8 cellular contexts compared by ENCODE assay signal in the genomic region with DNA sequence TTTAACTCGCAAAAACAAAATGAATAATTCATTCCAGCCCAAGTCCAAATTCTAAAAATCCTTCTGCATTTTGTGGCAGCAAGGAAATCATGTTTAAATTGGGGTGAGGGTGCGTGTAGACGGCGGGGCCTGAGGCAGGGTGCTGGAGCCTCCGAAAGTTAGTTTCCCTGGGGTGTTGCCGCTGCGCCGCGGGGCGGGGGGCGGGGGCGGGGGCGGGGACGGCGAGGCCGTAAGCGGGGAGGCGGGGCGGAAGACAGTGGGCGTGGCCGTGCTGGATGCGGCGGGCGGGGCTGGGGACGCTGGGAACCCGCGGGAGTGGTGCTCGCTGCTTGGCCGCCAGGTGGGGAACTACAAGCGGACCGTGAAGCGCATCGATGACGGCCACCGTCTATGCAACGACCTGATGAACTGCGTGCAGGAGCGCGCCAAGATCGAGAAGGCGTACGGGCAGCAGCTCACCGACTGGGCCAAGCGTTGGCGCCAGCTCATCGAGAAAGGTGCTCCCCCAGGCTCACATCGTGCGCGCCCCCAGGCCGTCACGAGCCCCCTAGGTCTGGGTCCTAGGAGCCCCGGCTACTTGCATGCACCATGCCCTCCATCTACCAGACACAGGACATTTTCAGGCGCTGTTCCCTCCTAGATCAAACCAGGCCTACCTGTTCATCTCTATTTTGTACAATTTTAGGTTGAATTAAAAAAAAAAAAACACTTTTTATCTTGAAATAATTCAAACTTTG. TPM values are rescaled to one million over a fixed set of nuclear protein-coding genes. Genes with fewer than 3 reads are reported as not detected.
DNase-seq lines count a peak whose midpoint lies in the region; ATAC-seq and FAIRE-seq lines count a peak whose summit lies in the region.

No MANE protein-coding gene starts in this region.

- H3K4me3 ChIP-seq in CD4-positive, alpha-beta memory T cell (ENCODE audit: low read length in 2 of 2): peak overlapping the region in 1 of 2 donors; percentile 20

- ATAC-seq in GM21381 (IDR thresholded peaks at IDR 0.05; ENCODE audit: unreplicated experiment): peak; percentile 78
- ATAC-seq in effector memory CD8-positive, alpha-beta T cell (replicated peaks): peak; percentile 98
- ATAC-seq in memory B cell (ENCODE audit: low read depth): peak; percentile 97

- POLR2A ChIA-PET in CD4-positive, alpha-beta memory T cell (lab: Charles Lee; ENCODE audit: partially characterized antibody): interaction anchor here (0.8 to 1.0 kb wide), 4 partner anchors 15 to 361 kb away, joined by 3 read pairs; partner anchors contain the start of genes ANKS1A, BLTP3A and RPS10

- intact Hi-C loops in CD4-positive, alpha-beta memory T cell (cut with micrococcal nuclease): loop anchor here (1.0 to 5.0 kb wide), 5 partner anchors 82 to 613 kb away; partner anchors contain the start of genes BLTP3A and SMIM29

- FAIRE-seq in HTR-8/SVneo (lab: Jason Lieb, UNC): peak; percentile 98

- peak overlapping the region in 6 of 8 donors; percentile 57 to 70 (median 64) for H3K4me3 Mint-ChIP-seq in CD4-positive, alpha-beta memory T cell
- peak overlapping the region; percentile 44 to 58 for H3K4me3 Mint-ChIP-seq in effector memory CD8-positive, alpha-beta T cell
- H3K4me3 Mint-ChIP-seq in memory B cell: peak overlapping the region; percentile 49

- no peaks in the 10 kb centered on the region for H3K27me3 Mint-ChIP-seq in CD4-positive, alpha-beta memory T cell
- no peaks in the 10 kb centered on the region for H3K27me3 Mint-ChIP-seq in effector memory CD8-positive, alpha-beta T cell
- no peaks in the 10 kb centered on the region for H3K27me3 Mint-ChIP-seq in memory B cell

- H3K9me3 Mint-ChIP-seq in CD4-positive, alpha-beta memory T cell: no peaks in the 10 kb centered on the region
- H3K9me3 Mint-ChIP-seq in effector memory CD8-positive, alpha-beta T cell: no peaks in the 10 kb centered on the region
- no peaks in the 10 kb centered on the region for H3K9me3 Mint-ChIP-seq in memory B cell

- CTCF ChIA-PET in CD4-positive, alpha-beta memory T cell (lab: Charles Lee; ENCODE audit: partially characterized antibody): interaction anchor here (0.8 to 2.5 kb wide), 8 partner anchors 10 to 277 kb away, joined by 3 to 21 read pairs (median 4); partner anchors contain the start of gene SNRPC

- H3K27ac ChIP-seq in CD4-positive, alpha-beta memory T cell (ENCODE audit: low read depth, low read length): no peak overlapping the region

- peaks cover 5 to 17% (median 7%) of the 10 kb centered on the region in 4 donors for H3K4me1 Mint-ChIP-seq in CD4-positive, alpha-beta memory T cell
- peaks cover 12 to 14% of the 10 kb centered on the region in 2 donors for H3K4me1 Mint-ChIP-seq in effector memory CD8-positive, alpha-beta T cell (ENCODE audit: low read depth in 2 of 2)
- peaks cover 4% of the 10 kb centered on the region for H3K4me1 Mint-ChIP-seq in memory B cell

- H3K36me3 Mint-ChIP-seq in CD4-positive, alpha-beta memory T cell: no peaks in the 10 kb centered on the region
- H3K36me3 Mint-ChIP-seq in effector memory CD8-positive, alpha-beta T cell (ENCODE audit: insufficient read depth): peaks cover 11% of the 10 kb centered on the region
- no peaks in the 10 kb centered on the region for H3K36me3 Mint-ChIP-seq in memory B cell

- no peaks in the 10 kb centered on the region for H3K9me3 ChIP-seq in CD4-positive, alpha-beta memory T cell (ENCODE audit: control insufficient read depth in 1 of 2, low read length in 2 of 2)

- H3K27ac Mint-ChIP-seq in CD4-positive, alpha-beta memory T cell: peak overlapping the region; percentile 27 to 78 (median 68)
- no peak overlapping the region for H3K27ac Mint-ChIP-seq in effector memory CD8-positive, alpha-beta T cell
- peak overlapping the region; percentile 67 for H3K27ac Mint-ChIP-seq in memory B cell

- H3K36me3 ChIP-seq in CD4-positive, alpha-beta memory T cell (ENCODE audit: insufficient read depth, low read length): no peaks in the 10 kb centered on the region

- DNase-seq in CD4-positive, alpha-beta memory T cell: peak; percentile 93 to 94 (median 93)
- DNase-seq in HTR-8/SVneo (ENCODE audit: insufficient read length, low spot score) (peak; percentile 96), NK-92 (lab: John Stamatoyannopoulos, UW; ENCODE audit: unreplicated experiment) (peak; percentile 59), memory B cell (ENCODE audit: low spot score in 2 of 2) (peak; percentile 94 to 96)
- DNase-seq in activated CD8-positive, alpha-beta memory T cell treated with anti-CD3 and anti-CD28 coated beads for 1 hour (ENCODE audit: extremely low read depth in 1 of 2, low read depth in 1 of 2): peak; percentile 94 to 97
- DNase-seq in effector memory CD8-positive, alpha-beta T cell: peak; percentile 96 to 97 (median 96)
- peak; percentile 94 to 98 (median 95) for DNase-seq in stimulated activated CD4-positive, alpha-beta T cell treated with anti-CD3 and anti-CD28 coated beads, TNF-alpha, amount 100 ng/mL, for 48 hours (ENCODE audit: low read depth in 3 of 3)

- no peaks in the 10 kb centered on the region for H3K27me3 ChIP-seq in CD4-positive, alpha-beta memory T cell (ENCODE audit: insufficient read depth, low read length)

- peaks cover 15% of the 10 kb centered on the region for H3K4me1 ChIP-seq in CD4-positive, alpha-beta memory T cell (ENCODE audit: insufficient read depth, low read length)

RNA-seq across cellular contexts. Expression of gene SPDEF, which starts 29.0 kb away (rescaled TPM):
- not detected for total RNA-seq in CD4-positive, alpha-beta memory T cell
- polyA plus RNA-seq in CD4-positive, alpha-beta memory T cell: not detected

Comparison
In these comparisons a context has a peak if more than half of its experiments do, and no peak if none do; other contexts are left out.
1. H3K27ac Mint-ChIP-seq: peak in CD4-positive, alpha-beta memory T cell (7 of 7) and memory B cell (single experiment); none in effector memory CD8-positive, alpha-beta T cell (0 of 2).
2. Peak in every context shown above with its lines, with median percentiles within 50 percentile points of each other: DNase-seq, H3K4me3 Mint-ChIP-seq and ATAC-seq.